Comparison of ENCODE assay signal across 1 cellular context in the genomic region with DNA sequence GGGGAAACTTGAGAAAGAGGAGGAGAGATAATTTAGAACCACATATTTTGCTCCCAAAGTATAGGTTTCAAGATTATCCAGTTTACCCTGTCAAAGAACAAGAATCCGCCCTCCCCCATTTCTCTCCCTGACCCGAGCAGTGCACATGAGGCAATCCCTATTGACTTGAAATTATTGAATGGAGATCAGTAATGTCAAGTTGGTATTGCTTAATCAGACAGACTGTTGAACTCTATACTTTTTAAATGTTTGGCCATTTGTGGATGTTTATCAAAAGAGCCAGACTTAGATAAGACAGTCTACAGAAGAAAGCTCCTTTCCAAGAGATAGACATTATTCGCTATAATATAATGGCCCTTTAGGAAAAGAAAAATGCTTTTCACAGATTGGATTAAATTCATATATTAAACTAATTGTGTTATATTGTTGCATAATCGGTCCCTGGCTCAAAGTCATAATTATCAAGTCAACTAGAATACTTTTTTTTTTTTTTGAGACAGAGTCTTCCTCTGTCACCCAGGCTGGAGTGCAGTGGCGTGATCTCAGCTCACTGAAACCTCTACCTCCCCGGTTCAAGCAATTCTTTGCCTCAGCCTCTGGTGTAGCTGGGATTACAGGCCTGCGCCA.
TF ChIP-seq lines count a peak whose summit lies in the region.

No MANE protein-coding gene starts in this region.

TF ChIP-seq in HepG2, 621 proteins besides CTCF, POLR2A, EP300 and RAD21 (continued from another document and continues in another):
- TF ChIP-seq, protein P1, sequence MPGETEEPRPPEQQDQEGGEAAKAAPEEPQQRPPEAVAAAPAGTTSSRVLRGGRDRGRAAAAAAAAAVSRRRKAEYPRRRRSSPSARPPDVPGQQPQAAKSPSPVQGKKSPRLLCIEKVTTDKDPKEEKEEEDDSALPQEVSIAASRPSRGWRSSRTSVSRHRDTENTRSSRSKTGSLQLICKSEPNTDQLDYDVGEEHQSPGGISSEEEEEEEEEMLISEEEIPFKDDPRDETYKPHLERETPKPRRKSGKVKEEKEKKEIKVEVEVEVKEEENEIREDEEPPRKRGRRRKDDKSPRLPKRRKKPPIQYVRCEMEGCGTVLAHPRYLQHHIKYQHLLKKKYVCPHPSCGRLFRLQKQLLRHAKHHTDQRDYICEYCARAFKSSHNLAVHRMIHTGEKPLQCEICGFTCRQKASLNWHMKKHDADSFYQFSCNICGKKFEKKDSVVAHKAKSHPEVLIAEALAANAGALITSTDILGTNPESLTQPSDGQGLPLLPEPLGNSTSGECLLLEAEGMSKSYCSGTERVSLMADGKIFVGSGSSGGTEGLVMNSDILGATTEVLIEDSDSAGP (CRISPR knock-in tag; IDR thresholded peaks at IDR 0.05; ENCODE audit: borderline replicate concordance), result no peak
- TF ChIP-seq KLF16 (CRISPR knock-in tag; IDR thresholded peaks at IDR 0.05) (peak in 1 of 2 experiments; percentile 50; a peak in 1 of 4 replicates), MEF2D (CRISPR knock-in tag; IDR thresholded peaks at IDR 0.05) (no peak), HHEX (CRISPR knock-in tag; IDR thresholded peaks at IDR 0.05) (0 out of 2 replicates have a peak, but pooled peaks have one; percentile 30), NRL (CRISPR knock-in tag; IDR thresholded peaks at IDR 0.05; ENCODE audit: borderline replicate concordance) (no peak), FLYWCH1 (CRISPR knock-in tag; IDR thresholded peaks at IDR 0.05) (no peak), ZFP36L1 (CRISPR knock-in tag; IDR thresholded peaks at IDR 0.05) (no peak), TBP (CRISPR knock-in tag; IDR thresholded peaks at IDR 0.05) (no peak), SIX1 (CRISPR knock-in tag; IDR thresholded peaks at IDR 0.05; ENCODE audit: borderline replicate concordance) (peak; percentile 32; the same call in 1 of the 2 replicates), CEBPG (CRISPR knock-in tag; IDR thresholded peaks at IDR 0.05) (peak; percentile 99), ZSCAN22 (CRISPR knock-in tag; IDR thresholded peaks at IDR 0.05) (no peak), LCORL (IDR thresholded peaks at IDR 0.05) (no peak), LCORL (CRISPR knock-in tag; IDR thresholded peaks at IDR 0.05) (0 out of 2 replicates have a peak, but pooled peaks have one; percentile 26), ZFP62 (CRISPR knock-in tag; IDR thresholded peaks at IDR 0.05) (no peak), GATA4 (IDR thresholded peaks at IDR 0.05; ENCODE audit: borderline replicate concordance, low read depth) (0 out of 2 replicates have a peak, but pooled peaks have one; percentile 20), ZNF180 (CRISPR knock-in tag; IDR thresholded peaks at IDR 0.05; ENCODE audit: borderline replicate concordance, low read depth) (no peak), KAT2B (IDR thresholded peaks at IDR 0.05; ENCODE audit: borderline replicate concordance, low read depth, low read length) (peak; percentile 80), ZNF605 (CRISPR knock-in tag; IDR thresholded peaks at IDR 0.05) (no peak), ZNF567 (CRISPR knock-in tag; IDR thresholded peaks at IDR 0.05; ENCODE audit: borderline replicate concordance) (no peak), SMYD3 (CRISPR knock-in tag; IDR thresholded peaks at IDR 0.05) (no peak), HNF4A (CRISPR knock-in tag; IDR thresholded peaks at IDR 0.05) (peak; percentile 89), PPARG (CRISPR knock-in tag; conservative IDR thresholded peaks at IDR 0.05) (peak; percentile 84), ZNF205 (CRISPR knock-in tag; IDR thresholded peaks at IDR 0.05) (no peak), ZBTB38 (CRISPR knock-in tag; IDR thresholded peaks at IDR 0.05) (no peak), ZNF737 (CRISPR knock-in tag; IDR thresholded peaks at IDR 0.05; ENCODE audit: borderline replicate concordance) (no peak), ZSCAN12 (CRISPR knock-in tag; IDR thresholded peaks at IDR 0.05) (no peak), ONECUT2 (CRISPR knock-in tag; IDR thresholded peaks at IDR 0.05) (peak; percentile 87), ZNF563 (CRISPR knock-in tag; IDR thresholded peaks at IDR 0.05) (no peak), ZNF614 (CRISPR knock-in tag; IDR thresholded peaks at IDR 0.05; ENCODE audit: borderline replicate concordance) (no peak), NR2F2 (IDR thresholded peaks at IDR 0.05; ENCODE audit: borderline replicate concordance, low read depth) (peak; percentile 78; the same call in 1 of the 2 replicates), FOXJ3 (CRISPR knock-in tag; IDR thresholded peaks at IDR 0.05; ENCODE audit: borderline replicate concordance) (peak; percentile 83; the same call in 1 of the 2 replicates)
- TF ChIP-seq, protein P2, sequence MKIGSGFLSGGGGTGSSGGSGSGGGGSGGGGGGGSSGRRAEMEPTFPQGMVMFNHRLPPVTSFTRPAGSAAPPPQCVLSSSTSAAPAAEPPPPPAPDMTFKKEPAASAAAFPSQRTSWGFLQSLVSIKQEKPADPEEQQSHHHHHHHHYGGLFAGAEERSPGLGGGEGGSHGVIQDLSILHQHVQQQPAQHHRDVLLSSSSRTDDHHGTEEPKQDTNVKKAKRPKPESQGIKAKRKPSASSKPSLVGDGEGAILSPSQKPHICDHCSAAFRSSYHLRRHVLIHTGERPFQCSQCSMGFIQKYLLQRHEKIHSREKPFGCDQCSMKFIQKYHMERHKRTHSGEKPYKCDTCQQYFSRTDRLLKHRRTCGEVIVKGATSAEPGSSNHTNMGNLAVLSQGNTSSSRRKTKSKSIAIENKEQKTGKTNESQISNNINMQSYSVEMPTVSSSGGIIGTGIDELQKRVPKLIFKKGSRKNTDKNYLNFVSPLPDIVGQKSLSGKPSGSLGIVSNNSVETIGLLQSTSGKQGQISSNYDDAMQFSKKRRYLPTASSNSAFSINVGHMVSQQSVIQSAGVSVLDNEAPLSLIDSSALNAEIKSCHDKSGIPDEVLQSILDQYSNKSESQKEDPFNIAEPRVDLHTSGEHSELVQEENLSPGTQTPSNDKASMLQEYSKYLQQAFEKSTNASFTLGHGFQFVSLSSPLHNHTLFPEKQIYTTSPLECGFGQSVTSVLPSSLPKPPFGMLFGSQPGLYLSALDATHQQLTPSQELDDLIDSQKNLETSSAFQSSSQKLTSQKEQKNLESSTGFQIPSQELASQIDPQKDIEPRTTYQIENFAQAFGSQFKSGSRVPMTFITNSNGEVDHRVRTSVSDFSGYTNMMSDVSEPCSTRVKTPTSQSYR (CRISPR knock-in tag; IDR thresholded peaks at IDR 0.05; ENCODE audit: borderline replicate concordance), result peak; percentile 95
- TF ChIP-seq, protein P3, sequence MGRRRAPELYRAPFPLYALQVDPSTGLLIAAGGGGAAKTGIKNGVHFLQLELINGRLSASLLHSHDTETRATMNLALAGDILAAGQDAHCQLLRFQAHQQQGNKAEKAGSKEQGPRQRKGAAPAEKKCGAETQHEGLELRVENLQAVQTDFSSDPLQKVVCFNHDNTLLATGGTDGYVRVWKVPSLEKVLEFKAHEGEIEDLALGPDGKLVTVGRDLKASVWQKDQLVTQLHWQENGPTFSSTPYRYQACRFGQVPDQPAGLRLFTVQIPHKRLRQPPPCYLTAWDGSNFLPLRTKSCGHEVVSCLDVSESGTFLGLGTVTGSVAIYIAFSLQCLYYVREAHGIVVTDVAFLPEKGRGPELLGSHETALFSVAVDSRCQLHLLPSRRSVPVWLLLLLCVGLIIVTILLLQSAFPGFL (CRISPR knock-in tag; IDR thresholded peaks at IDR 0.05), result no peak
- TF ChIP-seq, protein P4, sequence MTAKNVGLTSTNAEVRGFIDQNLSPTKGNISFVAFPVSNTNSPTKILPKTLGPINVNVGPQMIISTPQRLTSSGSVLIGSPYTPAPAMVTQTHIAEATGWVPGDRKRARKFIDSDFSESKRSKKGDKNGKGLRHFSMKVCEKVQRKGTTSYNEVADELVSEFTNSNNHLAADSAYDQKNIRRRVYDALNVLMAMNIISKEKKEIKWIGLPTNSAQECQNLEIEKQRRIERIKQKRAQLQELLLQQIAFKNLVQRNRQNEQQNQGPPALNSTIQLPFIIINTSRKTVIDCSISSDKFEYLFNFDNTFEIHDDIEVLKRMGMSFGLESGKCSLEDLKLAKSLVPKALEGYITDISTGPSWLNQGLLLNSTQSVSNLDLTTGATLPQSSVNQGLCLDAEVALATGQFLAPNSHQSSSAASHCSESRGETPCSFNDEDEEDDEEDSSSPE (CRISPR knock-in tag; IDR thresholded peaks at IDR 0.05), result no peak
- TF ChIP-seq, protein P5, sequence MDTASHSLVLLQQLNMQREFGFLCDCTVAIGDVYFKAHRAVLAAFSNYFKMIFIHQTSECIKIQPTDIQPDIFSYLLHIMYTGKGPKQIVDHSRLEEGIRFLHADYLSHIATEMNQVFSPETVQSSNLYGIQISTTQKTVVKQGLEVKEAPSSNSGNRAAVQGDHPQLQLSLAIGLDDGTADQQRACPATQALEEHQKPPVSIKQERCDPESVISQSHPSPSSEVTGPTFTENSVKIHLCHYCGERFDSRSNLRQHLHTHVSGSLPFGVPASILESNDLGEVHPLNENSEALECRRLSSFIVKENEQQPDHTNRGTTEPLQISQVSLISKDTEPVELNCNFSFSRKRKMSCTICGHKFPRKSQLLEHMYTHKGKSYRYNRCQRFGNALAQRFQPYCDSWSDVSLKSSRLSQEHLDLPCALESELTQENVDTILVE (CRISPR knock-in tag; IDR thresholded peaks at IDR 0.05), result no peak
- TF ChIP-seq, protein P6, sequence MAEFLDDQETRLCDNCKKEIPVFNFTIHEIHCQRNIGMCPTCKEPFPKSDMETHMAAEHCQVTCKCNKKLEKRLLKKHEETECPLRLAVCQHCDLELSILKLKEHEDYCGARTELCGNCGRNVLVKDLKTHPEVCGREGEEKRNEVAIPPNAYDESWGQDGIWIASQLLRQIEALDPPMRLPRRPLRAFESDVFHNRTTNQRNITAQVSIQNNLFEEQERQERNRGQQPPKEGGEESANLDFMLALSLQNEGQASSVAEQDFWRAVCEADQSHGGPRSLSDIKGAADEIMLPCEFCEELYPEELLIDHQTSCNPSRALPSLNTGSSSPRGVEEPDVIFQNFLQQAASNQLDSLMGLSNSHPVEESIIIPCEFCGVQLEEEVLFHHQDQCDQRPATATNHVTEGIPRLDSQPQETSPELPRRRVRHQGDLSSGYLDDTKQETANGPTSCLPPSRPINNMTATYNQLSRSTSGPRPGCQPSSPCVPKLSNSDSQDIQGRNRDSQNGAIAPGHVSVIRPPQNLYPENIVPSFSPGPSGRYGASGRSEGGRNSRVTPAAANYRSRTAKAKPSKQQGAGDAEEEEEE (CRISPR knock-in tag; IDR thresholded peaks at IDR 0.05; ENCODE audit: borderline replicate concordance), result no peak
- TF ChIP-seq, protein P7, sequence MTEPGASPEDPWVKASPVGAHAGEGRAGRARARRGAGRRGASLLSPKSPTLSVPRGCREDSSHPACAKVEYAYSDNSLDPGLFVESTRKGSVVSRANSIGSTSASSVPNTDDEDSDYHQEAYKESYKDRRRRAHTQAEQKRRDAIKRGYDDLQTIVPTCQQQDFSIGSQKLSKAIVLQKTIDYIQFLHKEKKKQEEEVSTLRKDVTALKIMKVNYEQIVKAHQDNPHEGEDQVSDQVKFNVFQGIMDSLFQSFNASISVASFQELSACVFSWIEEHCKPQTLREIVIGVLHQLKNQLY (CRISPR knock-in tag; IDR thresholded peaks at IDR 0.05), result no peak
- TF ChIP-seq, protein P8, sequence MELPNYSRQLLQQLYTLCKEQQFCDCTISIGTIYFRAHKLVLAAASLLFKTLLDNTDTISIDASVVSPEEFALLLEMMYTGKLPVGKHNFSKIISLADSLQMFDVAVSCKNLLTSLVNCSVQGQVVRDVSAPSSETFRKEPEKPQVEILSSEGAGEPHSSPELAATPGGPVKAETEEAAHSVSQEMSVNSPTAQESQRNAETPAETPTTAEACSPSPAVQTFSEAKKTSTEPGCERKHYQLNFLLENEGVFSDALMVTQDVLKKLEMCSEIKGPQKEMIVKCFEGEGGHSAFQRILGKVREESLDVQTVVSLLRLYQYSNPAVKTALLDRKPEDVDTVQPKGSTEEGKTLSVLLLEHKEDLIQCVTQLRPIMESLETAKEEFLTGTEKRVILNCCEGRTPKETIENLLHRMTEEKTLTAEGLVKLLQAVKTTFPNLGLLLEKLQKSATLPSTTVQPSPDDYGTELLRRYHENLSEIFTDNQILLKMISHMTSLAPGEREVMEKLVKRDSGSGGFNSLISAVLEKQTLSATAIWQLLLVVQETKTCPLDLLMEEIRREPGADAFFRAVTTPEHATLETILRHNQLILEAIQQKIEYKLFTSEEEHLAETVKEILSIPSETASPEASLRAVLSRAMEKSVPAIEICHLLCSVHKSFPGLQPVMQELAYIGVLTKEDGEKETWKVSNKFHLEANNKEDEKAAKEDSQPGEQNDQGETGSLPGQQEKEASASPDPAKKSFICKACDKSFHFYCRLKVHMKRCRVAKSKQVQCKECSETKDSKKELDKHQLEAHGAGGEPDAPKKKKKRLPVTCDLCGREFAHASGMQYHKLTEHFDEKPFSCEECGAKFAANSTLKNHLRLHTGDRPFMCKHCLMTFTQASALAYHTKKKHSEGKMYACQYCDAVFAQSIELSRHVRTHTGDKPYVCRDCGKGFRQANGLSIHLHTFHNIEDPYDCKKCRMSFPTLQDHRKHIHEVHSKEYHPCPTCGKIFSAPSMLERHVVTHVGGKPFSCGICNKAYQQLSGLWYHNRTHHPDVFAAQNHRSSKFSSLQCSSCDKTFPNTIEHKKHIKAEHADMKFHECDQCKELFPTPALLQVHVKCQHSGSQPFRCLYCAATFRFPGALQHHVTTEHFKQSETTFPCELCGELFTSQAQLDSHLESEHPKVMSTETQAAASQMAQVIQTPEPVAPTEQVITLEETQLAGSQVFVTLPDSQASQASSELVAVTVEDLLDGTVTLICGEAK (IDR thresholded peaks at IDR 0.05), result no peak
- TF ChIP-seq, protein P8 (CRISPR knock-in tag; IDR thresholded peaks at IDR 0.05), result no peak
